Comparison of ENCODE assay signal across 9 cellular contexts in genomic region chr17:72126575-72127486, GRCh38. TPM values are rescaled to one million over a fixed set of nuclear protein-coding genes. Genes with fewer than 3 reads are reported as not detected.
DNase-seq lines count a peak whose midpoint lies in the region; ATAC-seq, FAIRE-seq and TF ChIP-seq lines count a peak whose summit lies in the region.
"Had no signal": no experiment of that assay in that cellular context is flagged by ENCODE, and none has a peak within 500 bp of the region (broad histone marks: within the 10 kb centered on the region; RNA-seq: fewer than 3 reads in every experiment).

No MANE protein-coding gene starts in this region.

- no peak overlapping the region for H3K4me3 ChIP-seq in fibroblast of lung (replicated peaks in 1 of 4; ENCODE audit: control extremely low read depth in 1 of 4, insufficient read depth in 1 of 4, low read depth in 3 of 4, low read length in 4 of 4)
- H3K4me3 ChIP-seq in pancreas = no peak overlapping the region

- no peak overlapping the region for H3K27ac ChIP-seq in fibroblast of lung (ENCODE audit: insufficient read depth, low read length)
- peak overlapping the region; percentile 18 to 95 (median 64) for H3K27ac ChIP-seq in pancreas

- FAIRE-seq in pancreas (lab: Jason Lieb, UNC) = no peak

- no peaks in the 10 kb centered on the region for H3K9me3 ChIP-seq in fibroblast of lung (ENCODE audit: control insufficient read depth, insufficient read depth, low read depth, low read length)
- H3K9me3 ChIP-seq in pancreas = no peaks in the 10 kb centered on the region

- peaks cover 2% of the 10 kb centered on the region for H3K4me1 ChIP-seq in fibroblast of lung (ENCODE audit: control insufficient read depth, extremely low read depth, insufficient read depth, low read length)
- H3K4me1 ChIP-seq in pancreas = peaks cover 0 to 28% (median 25%) of the 10 kb centered on the region in 3 donors

- TF ChIP-seq CTCF in fibroblast of lung (conservative IDR thresholded peaks at IDR 0.05 in 1 of 2, IDR thresholded peaks at IDR 0.05 in 1 of 2; ENCODE audit: low read depth in 1 of 2, low read length in 2 of 2) = no peak
- TF ChIP-seq CTCF in pancreas (IDR thresholded peaks at IDR 0.05) = no peak

- no peak overlapping the region for H3K4me2 ChIP-seq in fibroblast of lung (ENCODE audit: extremely low read depth, insufficient read depth, low read length)

- H3K79me2 ChIP-seq in fibroblast of lung (ENCODE audit: control insufficient read depth, insufficient read depth, low read length) = peaks cover 23% of the 10 kb centered on the region

- DNase-seq in EH (ENCODE audit: low read depth) (peak; percentile 75), NCI-H69 (lab: John Stamatoyannopoulos, UW) (peak; percentile 50), fibroblast of lung (ENCODE audit: low read depth in 2 of 2) (peak; percentile 73 to 92), pancreas (peak in 2 of 6 donors; percentile 40 to 50), NCI-H1105 (lab: John Stamatoyannopoulos, UW) (no peak), DMS79 treated with DMSO at 0.1 percent for 48 hours (lab: John Stamatoyannopoulos, UW) (no peak)
- DNase-seq: NK-92 treated with Interleukin-12 subunit alpha and Interleukin-12 subunit beta, amount 100 ng/mL, for 24 hours had no signal

- H3K36me3 ChIP-seq in fibroblast of lung (ENCODE audit: control insufficient read depth, insufficient read depth, low read length) = peaks cover 6% of the 10 kb centered on the region
- H3K36me3 ChIP-seq in pancreas = peaks cover 0 to 19% (median 6%) of the 10 kb centered on the region in 3 donors

- H3K9ac ChIP-seq in fibroblast of lung (ENCODE audit: insufficient read depth, low read length) = no peak overlapping the region

- ATAC-seq in pancreas (peak; percentile 60 to 80 (median 72)), GM21423 (IDR thresholded peaks at IDR 0.05; ENCODE audit: unreplicated experiment) (no peak), GM18519 (IDR thresholded peaks at IDR 0.05; ENCODE audit: low FRiP score, unreplicated experiment) (no peak)

- H3K27me3 ChIP-seq in fibroblast of lung (ENCODE audit: control insufficient read depth, insufficient read depth, low read length) = no peaks in the 10 kb centered on the region
- no peaks in the 10 kb centered on the region for H3K27me3 ChIP-seq in pancreas

- no peaks in the 10 kb centered on the region for H4K20me1 ChIP-seq in fibroblast of lung (ENCODE audit: control insufficient read depth, extremely low read depth, insufficient read depth, low read length)

- intact Hi-C loops in pancreas (cut with DNase I) = loop anchor here in 2 of 3 donors (10.0 kb wide), 2 partner anchors 298 to 408 kb away; no protein-coding TSS in a partner anchor

- H2AFZ ChIP-seq in fibroblast of lung (ENCODE audit: low read length) = no peak overlapping the region

- 24 to 25% methylated on average over 8 of the region's 8 CpGs for WGBS in pancreas, 2 donors

RNA-seq across cellular contexts. Expression of gene SOX9, which starts 6.0 kb away (rescaled TPM):
- total RNA-seq in fibroblast of lung (4.1 and 5.4 TPM in 2 replicates), pancreas (10 to 100 TPM; 22.7 to 76.1 (median 34.2) TPM)
- polyA plus RNA-seq in fibroblast of lung (3.1 and 12.5 TPM in 2 replicates), pancreas (10 to 100 TPM; 26.0 to 31.9 TPM)
- 6.2 and 20.5 TPM in 2 replicates for polyA plus RNA-seq in fibroblast of lung (2012)
- 2.3 and 5.8 TPM in 2 replicates for polyA minus RNA-seq in fibroblast of lung (ENCODE audit: low replicate concordance)

Comparison
In these comparisons a context has a peak if more than half of its experiments do, and no peak if none do; other contexts are left out.
1. DNase-seq: peak in EH (single experiment), NCI-H69 (single experiment) and fibroblast of lung (2 of 2); none in NCI-H1105 (single experiment) and DMS79 treated with DMSO at 0.1 percent for 48 hours (single experiment).
2. ATAC-seq: peak in pancreas (4 of 4); none in GM21423 (single experiment) and GM18519 (single experiment).